ENCODE assay signal across 11 cellular contexts in the genomic region with DNA sequence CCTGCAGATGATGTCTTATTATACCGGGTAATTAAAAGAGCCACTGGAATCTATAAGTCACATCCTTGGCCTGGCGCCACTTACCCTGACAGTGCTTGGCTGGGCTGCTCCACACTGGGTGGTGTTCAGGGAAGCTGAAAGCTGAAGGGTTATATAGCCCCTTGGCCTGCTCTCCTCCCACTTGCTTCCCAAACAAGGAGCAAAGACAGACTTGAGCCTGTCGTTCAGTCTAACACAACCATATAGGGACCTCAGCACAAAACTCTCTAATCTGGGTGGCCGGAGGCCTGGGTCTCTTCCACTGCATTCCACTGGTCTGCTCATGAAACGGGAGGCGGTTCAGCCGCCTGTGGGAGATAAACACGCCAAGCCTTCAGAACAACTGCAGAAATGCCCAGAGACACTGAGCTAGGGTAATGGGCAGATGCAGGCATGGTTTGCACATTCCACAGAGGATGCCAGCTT. TPM values are rescaled to one million over a fixed set of nuclear protein-coding genes. Genes with fewer than 3 reads are reported as not detected.
DNase-seq lines count a peak whose midpoint lies in the region; ATAC-seq and TF ChIP-seq lines count a peak whose summit lies in the region.
"Had no signal": no experiment of that assay in that cellular context is flagged by ENCODE, and none has a peak within 500 bp of the region (broad histone marks: within the 10 kb centered on the region; RNA-seq: fewer than 3 reads in every experiment).

ACTA2 (minus strand) TSS at position 127 of the 465 bp plus-strand sequence. CDS start 3,843 bp downstream, outside the sequence.

- peak; percentile 2 for DNase-seq in DMS 273 (lab: John Stamatoyannopoulos, UW; ENCODE audit: unreplicated experiment)
- DNase-seq in DMS 273 treated with DMSO at 0.1 percent for 48 hours (lab: John Stamatoyannopoulos, UW): no peak
- DNase-seq in endothelial cell (ENCODE audit: low spot score): no peak
- peak in 1 of 2 experiments; percentile 48 for DNase-seq in mesothelial cell of epicardium (ENCODE audit: low spot score in 2 of 2, unreplicated experiment in 2 of 2)
- DNase-seq in upper lobe of left lung: no peak
- DNase-seq in NCI-H2107 treated with DMSO at 0.1 percent for 48 hours (lab: John Stamatoyannopoulos, UW; ENCODE audit: unreplicated experiment): no peak
- DNase-seq: activated gamma-delta T cell treated with Interleukin-2 at 50 U/mL for 16 hours, NCI-H1417 treated with DMSO at 0.1 percent for 48 hours had no signal

- ATAC-seq in upper lobe of left lung (ENCODE audit: low FRiP score in 2 of 2) (peak in 1 of 2 donors; percentile 20), GM18868 (IDR thresholded peaks at IDR 0.05; ENCODE audit: unreplicated experiment) (no peak), GM19328 (IDR thresholded peaks at IDR 0.05; ENCODE audit: unreplicated experiment) (no peak)

- WGBS in upper lobe of left lung, 2 donors: 84 to 85% methylated on average over 8 of the region's 8 CpGs

- peak within 1 kb of the TSS; percentile 21 to 61 (median 54) for H3K27ac ChIP-seq in upper lobe of left lung
- H3K27ac ChIP-seq: 22Rv1 had no signal

- no peaks in the 10 kb centered on the region for H3K9me3 ChIP-seq in upper lobe of left lung

- H3K36me3 Mint-ChIP-seq in endothelial cell (ENCODE audit: low read depth, unreplicated experiment): no peaks in the 10 kb centered on the region
- no peaks in the 10 kb centered on the region for H3K36me3 Mint-ChIP-seq in mesothelial cell of epicardium

- TF ChIP-seq EP300 in upper lobe of left lung (IDR thresholded peaks at IDR 0.05): no peak

- H3K9me3 Mint-ChIP-seq in endothelial cell (ENCODE audit: unreplicated experiment): no peaks in the 10 kb centered on the region
- H3K9me3 Mint-ChIP-seq in mesothelial cell of epicardium: no peaks in the 10 kb centered on the region

- no peaks in the 10 kb centered on the region for H3K4me1 ChIP-seq in upper lobe of left lung

- H3K4me3 Mint-ChIP-seq in endothelial cell (ENCODE audit: unreplicated experiment) (no peak within 1 kb of the TSS), mesothelial cell of epicardium (peak within 1 kb of the TSS; percentile 39)

- H3K4me1 Mint-ChIP-seq in endothelial cell (ENCODE audit: unreplicated experiment): no peaks in the 10 kb centered on the region
- peaks cover 44% of the 10 kb centered on the region for H3K4me1 Mint-ChIP-seq in mesothelial cell of epicardium

- H3K4me3 ChIP-seq in upper lobe of left lung: peak within 1 kb of the TSS; percentile 2 to 33 (median 28)

- TF ChIP-seq POLR2A in upper lobe of left lung (IDR thresholded peaks at IDR 0.05): no peak

- H3K36me3 ChIP-seq in upper lobe of left lung: no peaks in the 10 kb centered on the region

- H3K27me3 Mint-ChIP-seq in endothelial cell (ENCODE audit: unreplicated experiment) (no peaks in the 10 kb centered on the region), mesothelial cell of epicardium (ENCODE audit: low read depth) (no peaks in the 10 kb centered on the region)

- H3K27me3 ChIP-seq in upper lobe of left lung: no peaks in the 10 kb centered on the region

- TF ChIP-seq CTCF in endothelial cell (IDR thresholded peaks at IDR 0.05; ENCODE audit: unreplicated experiment): no peak
- no peak for TF ChIP-seq CTCF in mesothelial cell of epicardium (IDR thresholded peaks at IDR 0.05; ENCODE audit: unreplicated experiment)
- no peak for TF ChIP-seq CTCF in upper lobe of left lung (IDR thresholded peaks at IDR 0.05)

- H3K27ac Mint-ChIP-seq in endothelial cell (ENCODE audit: unreplicated experiment): no peak within 1 kb of the TSS
- H3K27ac Mint-ChIP-seq in mesothelial cell of epicardium: peak within 1 kb of the TSS; percentile 94

RNA-seq across cellular contexts. Expression of gene ACTA2, which starts in this region (rescaled TPM):
- total RNA-seq in endothelial cell (ENCODE audit: unreplicated experiment) (98.5 TPM), mesothelial cell of epicardium (126 to 133 TPM (median 126 TPM) in 3 replicates), upper lobe of left lung (100 to 1,000 TPM in 5 of 6 donors, 10 to 100 TPM in 1; 94.3 to 328 (median 186) TPM)
